ENCODE assay signal across 20 cellular contexts in genomic region chr7:3987426-3987927, GRCh38.
"Had no signal": no experiment of that assay in that cellular context is flagged by ENCODE, and none has a peak within 500 bp of the region (broad histone marks: within the 10 kb centered on the region; RNA-seq: fewer than 3 reads in every experiment).

No MANE protein-coding gene starts in this region.

- H3K4me1 ChIP-seq: stomach had no signal

- H3K9me3 ChIP-seq: mucosa of descending colon, ovary, stomach, thyroid gland had no signal

- H3K27ac ChIP-seq: ovary, stomach, thyroid gland had no signal

- FAIRE-seq: frontal cortex, keratinocyte had no signal

- H3K4me2 ChIP-seq: smooth muscle cell had no signal

- H3K36me3 ChIP-seq: ovary, thyroid gland had no signal

- DNase-seq: cerebellar nuclear complex; cortex of kidney; effector memory CD8-positive, alpha-beta T cell; hypothalamus; immature natural killer cell; left ventricle myocardium superior; mucosa of descending colon; naive B cell; occipital lobe; ovary; stimulated activated CD4-positive, alpha-beta T cell treated with anti-CD3 and anti-CD28 coated beads, Interleukin-2, amount 100 ng/mL, for 24 hours; stimulated activated CD4-positive, alpha-beta T cell treated with anti-CD3 and anti-CD28 coated beads, Interleukin-4, amount 100 ng/mL, for 24 hours; stimulated activated naive CD4-positive, alpha-beta T cell treated with Interleukin-2 at 50 U/mL for 16 hours; stomach; thyroid gland; trophoblast cell had no signal

- H3K27me3 ChIP-seq: ovary, stomach, thyroid gland had no signal

- H3K4me3 ChIP-seq: lung, mucosa of descending colon, ovary, smooth muscle cell, stomach, thyroid gland had no signal
